Comparison of ENCODE assay signal across 21 cellular contexts in the genomic region with DNA sequence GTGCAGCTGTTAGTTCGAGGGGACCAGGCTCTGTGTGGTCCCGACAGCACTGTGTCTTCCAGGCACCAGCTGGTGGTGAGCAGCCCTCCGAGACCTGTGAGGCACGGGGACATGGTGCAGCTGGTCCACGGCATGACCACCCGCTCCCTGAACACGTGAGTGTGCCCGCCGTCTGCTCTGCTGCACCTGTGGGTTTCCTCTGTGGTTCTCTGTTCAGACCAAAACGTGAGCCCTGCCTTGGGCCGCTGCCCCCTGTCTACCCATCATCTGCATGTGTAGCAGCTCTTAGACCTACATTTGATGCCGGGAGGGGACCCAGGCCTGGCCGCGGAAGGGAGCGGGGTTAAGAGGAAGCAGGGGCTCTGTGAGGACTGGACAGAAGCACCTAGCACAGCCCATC.
"Had no signal": no experiment of that assay in that cellular context is flagged by ENCODE, and none has a peak within 500 bp of the region (broad histone marks: within the 10 kb centered on the region; RNA-seq: fewer than 3 reads in every experiment).

No MANE protein-coding gene starts in this region.

- H3K4me2 ChIP-seq: smooth muscle cell had no signal

- H3K27me3 Mint-ChIP-seq: naive thymus-derived CD8-positive, alpha-beta T cell; progenitor cell of endocrine pancreas; stimulated activated naive CD8-positive, alpha-beta T cell treated with anti-CD3 and anti-CD28 coated beads, Interleukin-15, Interleukin-2, amounts not matched to agents 100 ng/mL and 50 ng/mL, for 24 hours had no signal

- DNase-seq: hypothalamus; islet precursor cell; left ventricle myocardium inferior; naive thymus-derived CD8-positive, alpha-beta T cell; ovary; right lobe of liver; stimulated activated CD4-positive, alpha-beta T cell treated with anti-CD3 and anti-CD28 coated beads, Interleukin-1b, Interleukin-23, amount 100 ng/mL, for 48 hours; stimulated activated CD4-positive, alpha-beta T cell treated with anti-CD3 and anti-CD28 coated beads, Interleukin-2, amount 100 ng/mL, for 48 hours; stimulated activated CD4-positive, alpha-beta T cell treated with anti-CD3 and anti-CD28 coated beads, Interleukin-4, amount 100 ng/mL, for 4 hours; stimulated activated CD8-positive, alpha-beta memory T cell treated with anti-CD3 and anti-CD28 coated beads, Interleukin-4, amount 100 ng/mL, for 48 hours; stimulated activated naive CD4-positive, alpha-beta T cell; tibial artery; trophoblast cell; upper lobe of right lung had no signal

- H3K4me3 ChIP-seq: left ventricle myocardium inferior, lung, ovary, right atrium auricular region, right lobe of liver, smooth muscle cell, suprapubic skin, thoracic aorta, tibial artery, upper lobe of right lung had no signal

- H3K9me3 Mint-ChIP-seq: naive thymus-derived CD8-positive, alpha-beta T cell; stimulated activated naive CD8-positive, alpha-beta T cell treated with anti-CD3 and anti-CD28 coated beads, Interleukin-15, Interleukin-2, amounts not matched to agents 100 ng/mL and 50 ng/mL, for 24 hours had no signal

- H3K4me3 Mint-ChIP-seq: stimulated activated naive CD8-positive, alpha-beta T cell treated with anti-CD3 and anti-CD28 coated beads, Interleukin-15, Interleukin-2, amounts not matched to agents 100 ng/mL and 50 ng/mL, for 24 hours had no signal

- H3K27ac Mint-ChIP-seq: stimulated activated naive CD8-positive, alpha-beta T cell treated with anti-CD3 and anti-CD28 coated beads, Interleukin-15, Interleukin-2, amounts not matched to agents 100 ng/mL and 50 ng/mL, for 24 hours had no signal

- H3K4me1 ChIP-seq: right lobe of liver, suprapubic skin, tibial artery, upper lobe of right lung had no signal

- H3K9me3 ChIP-seq: left ventricle myocardium inferior, ovary, right atrium auricular region, right lobe of liver, suprapubic skin, thoracic aorta, tibial artery, upper lobe of right lung had no signal

- H3K27me3 ChIP-seq: ovary, right atrium auricular region, right lobe of liver, suprapubic skin, tibial artery, upper lobe of right lung had no signal

- H3K36me3 ChIP-seq: ovary had no signal

- H3K27ac ChIP-seq: left ventricle myocardium inferior, ovary, right atrium auricular region, right lobe of liver, suprapubic skin, thoracic aorta, tibial artery, upper lobe of right lung had no signal

- ATAC-seq: naive thymus-derived CD8-positive, alpha-beta T cell; upper lobe of right lung had no signal
